In the genomic region with DNA sequence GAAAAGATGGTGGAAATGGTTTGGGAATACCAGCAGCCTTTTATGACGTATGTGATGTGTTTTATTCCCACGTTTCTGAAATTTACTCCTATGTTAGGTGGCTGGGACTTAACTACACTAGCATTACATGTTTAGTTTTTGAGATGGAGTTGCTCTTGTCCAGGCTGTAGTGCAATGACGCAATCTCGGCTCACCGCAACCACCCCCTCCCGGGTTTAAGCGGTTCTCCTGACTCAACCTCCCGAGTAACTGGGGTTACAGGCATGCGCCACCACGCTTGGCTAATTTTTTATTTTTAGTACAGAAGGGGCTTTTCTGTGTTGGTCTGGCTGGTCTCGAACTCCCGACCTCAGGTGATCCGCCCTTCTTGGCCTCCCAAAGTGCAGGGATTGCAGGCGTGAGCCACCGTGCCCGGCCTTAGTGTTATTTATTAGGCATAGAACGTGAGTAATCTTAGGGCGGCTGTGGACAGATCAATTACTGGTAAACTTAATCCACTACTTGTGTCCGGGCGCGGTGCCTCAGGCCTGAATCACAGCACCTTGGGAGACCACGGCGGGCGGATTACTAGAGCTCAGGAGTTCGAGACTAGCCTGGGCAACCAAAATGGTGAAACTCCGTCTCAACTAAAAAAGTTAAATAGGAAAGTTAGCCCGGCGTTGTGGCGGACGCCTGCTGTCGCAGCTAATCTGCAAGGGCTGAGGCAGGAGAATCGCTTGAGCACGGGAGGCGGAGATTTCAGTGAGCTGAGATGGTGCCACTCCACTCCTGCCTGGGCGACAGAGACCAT, we compare ENCODE assay signal across 8 cellular contexts.
DNase-seq lines count a peak whose midpoint lies in the region; ATAC-seq, FAIRE-seq and TF ChIP-seq lines count a peak whose summit lies in the region.

No MANE protein-coding gene starts in this region.

- peak overlapping the region; percentile 73 for H3K4me2 ChIP-seq in mesendoderm (ENCODE audit: low read length)

- intact Hi-C loops in thyroid gland (cut with DNase I) = loop anchor here (5.0 kb wide), 1 partner anchor 36 kb away; no protein-coding TSS in a partner anchor

- peak overlapping the region; percentile 94 for H3K9ac ChIP-seq in mesendoderm (ENCODE audit: low read length)

- FAIRE-seq in RCC 7860 (lab: Jason Lieb, UNC) = no peak

- no peaks in the 10 kb centered on the region for H3K79me2 ChIP-seq in mesendoderm (ENCODE audit: control insufficient read depth, insufficient read depth, low read length)

- no peak overlapping the region for H2BK120ac ChIP-seq in mesendoderm (ENCODE audit: low read depth, low read length)

- H2BK5ac ChIP-seq in mesendoderm (ENCODE audit: low read length) = peak overlapping the region; percentile 64

- H3K56ac ChIP-seq in mesendoderm (ENCODE audit: low read length) = peak overlapping the region; percentile 95

- H3K79me1 ChIP-seq in mesendoderm (ENCODE audit: low read length) = no peaks in the 10 kb centered on the region

- H2BK15ac ChIP-seq in mesendoderm (replicated peaks; ENCODE audit: low read depth) = no peak overlapping the region

- DNase-seq in SJSA1 (ENCODE audit: low read depth in 1 of 2, low spot score in 2 of 2) (peak in 1 of 2 experiments; percentile 62), cardiac fibroblast (ENCODE audit: low read depth in 2 of 2) (peak; percentile 73 to 87), mesendoderm (peak; percentile 80), thyroid gland (peak; percentile 25 to 27), RCC 7860 (ENCODE audit: low spot score) (no peak), mesenteric fat pad (ENCODE audit: low spot score) (no peak)

- H3K4me3 ChIP-seq in SJSA1 (peak overlapping the region; percentile 42), cardiac fibroblast (replicated peaks in 1 of 2; ENCODE audit: low read depth in 2 of 2, low read length in 2 of 2) (peak overlapping the region; percentile 56 to 67), mesendoderm (ENCODE audit: low read length) (peak overlapping the region; percentile 76), thyroid gland (replicated peaks in 1 of 3) (peak overlapping the region; percentile 9 to 40 (median 30))

- H3K18ac ChIP-seq in mesendoderm (ENCODE audit: low read length) = peak overlapping the region; percentile 57

- H3K4me1 ChIP-seq in SJSA1 (replicated peaks) (no peaks in the 10 kb centered on the region; the same call in 1 of the 2 replicates), mesendoderm (ENCODE audit: control insufficient read depth, low read depth, low read length) (peaks cover 8% of the 10 kb centered on the region), thyroid gland (peaks cover 3 to 4% of the 10 kb centered on the region in 2 donors)

- H3K9me3 ChIP-seq in SJSA1 (replicated peaks) (peaks cover 3% of the 10 kb centered on the region; the same call in 1 of the 2 replicates), thyroid gland (no peaks in the 10 kb centered on the region)

- peak overlapping the region; percentile 91 for H3K23ac ChIP-seq in mesendoderm (ENCODE audit: low read length)

- no peak overlapping the region for H2AK5ac ChIP-seq in mesendoderm (ENCODE audit: low read length)

- WGBS in mesendoderm (ENCODE audit: extremely low coverage, insufficient coverage, low lambda C conversion rate) = no CpG with 5 or more reads among the region's 35 CpGs
- 25 to 28% methylated on average over 35 of the region's 35 CpGs for WGBS in thyroid gland, 2 donors

- no peak overlapping the region for H4K8ac ChIP-seq in mesendoderm (ENCODE audit: low read depth, low read length)

- ATAC-seq in GM19324 (IDR thresholded peaks at IDR 0.05; ENCODE audit: low FRiP score, unreplicated experiment) (peak; percentile 27), HG03442 (IDR thresholded peaks at IDR 0.05; ENCODE audit: unreplicated experiment) (no peak)

- H4K5ac ChIP-seq in mesendoderm (ENCODE audit: low read length) = peak overlapping the region; percentile 16

- TF ChIP-seq POLR2A in thyroid gland (IDR thresholded peaks at IDR 0.05) = no peak

- H3K27ac ChIP-seq in SJSA1 (peak overlapping the region; percentile 91), mesendoderm (ENCODE audit: low read depth, low read length) (peak overlapping the region; percentile 89), thyroid gland (peak overlapping the region in 2 of 3 donors; percentile 33 to 68)

- H3K36me3 ChIP-seq in SJSA1 (no peaks in the 10 kb centered on the region), mesendoderm (ENCODE audit: control insufficient read depth, insufficient read depth, low read length) (no peaks in the 10 kb centered on the region), thyroid gland (no peaks in the 10 kb centered on the region)

- H3K4ac ChIP-seq in mesendoderm (ENCODE audit: low read depth, low read length) = peak overlapping the region; percentile 62

- TF ChIP-seq CTCF in cardiac fibroblast (IDR thresholded peaks at IDR 0.05; ENCODE audit: low read depth, low read length) = no peak
- TF ChIP-seq CTCF in thyroid gland (IDR thresholded peaks at IDR 0.05) = no peak

- no peaks in the 10 kb centered on the region for H3K27me3 ChIP-seq in SJSA1 (replicated peaks)
- H3K27me3 ChIP-seq in mesendoderm (ENCODE audit: insufficient read depth, low read length, poor library complexity) = no peaks in the 10 kb centered on the region
- peaks cover 3% of the 10 kb centered on the region for H3K27me3 ChIP-seq in thyroid gland

Comparison
In these comparisons a context has a peak if more than half of its experiments do, and no peak if none do; other contexts are left out.
1. DNase-seq: peak in cardiac fibroblast (2 of 2), mesendoderm (single experiment) and thyroid gland (2 of 2); none in RCC 7860 (single experiment) and mesenteric fat pad (single experiment).
2. Peak in every context shown above with its lines, with median percentiles within 50 percentile points of each other: H3K27ac ChIP-seq and H3K4me3 ChIP-seq.